In genomic region chr7:129122086-129122750, GRCh38 we compare ENCODE assay signal across 10 cellular contexts. TPM values are rescaled to one million over a fixed set of nuclear protein-coding genes. Genes with fewer than 3 reads are reported as not detected.
DNase-seq lines count a peak whose midpoint lies in the region; ATAC-seq and TF ChIP-seq lines count a peak whose summit lies in the region.
"Had no signal": no experiment of that assay in that cellular context is flagged by ENCODE, and none has a peak within 500 bp of the region (broad histone marks: within the 10 kb centered on the region; RNA-seq: fewer than 3 reads in every experiment).

No MANE protein-coding gene starts in this region.

- POLR2A ChIA-PET in GM10248 (lab: Yijun Ruan, JAX): interaction anchor here (0.7 to 1.0 kb wide), 3 partner anchors 11 to 183 kb away, joined by 3 to 6 read pairs (median 3); no protein-coding TSS in a partner anchor
- POLR2A ChIA-PET in activated CD4-positive, alpha-beta memory T cell treated with anti-CD3 and anti-CD28 coated beads, Interleukin-2, amount 10 ng/mL, durations not matched to agents 7 days and 5 days (lab: Charles Lee): no interaction called here

- TF ChIP-seq POLR2A in lower leg skin (IDR thresholded peaks at IDR 0.05): no peak

- no peak for TF ChIP-seq CTCF in GM10248 (IDR thresholded peaks at IDR 0.05; ENCODE audit: control extremely low read depth, extremely low read depth, low read depth, missing control alignments)
- TF ChIP-seq CTCF in lower leg skin (IDR thresholded peaks at IDR 0.05): no peak

- peaks cover 27% of the 10 kb centered on the region for H3K4me1 Mint-ChIP-seq in activated CD4-positive, alpha-beta memory T cell treated with anti-CD3 and anti-CD28 coated beads, Interleukin-2, amount 10 ng/mL, durations not matched to agents 7 days and 5 days

- ATAC-seq in HG02943 (IDR thresholded peaks at IDR 0.05; ENCODE audit: low read depth, unreplicated experiment): peak; percentile 59

- 70 to 86% methylated on average over 2 of the region's 2 CpGs for WGBS in lower leg skin, 2 donors

- DNase-seq in GM10248 (ENCODE audit: extremely low spot score): peak; percentile 41
- peak; percentile 33 for DNase-seq in GM19238 (ENCODE audit: insufficient read length, low spot score)
- DNase-seq in activated CD4-positive, alpha-beta memory T cell treated with anti-CD3 and anti-CD28 coated beads, Interleukin-2, amount 10 ng/mL, durations not matched to agents 7 days and 5 days: no peak
- DNase-seq in H7: no peak
- DNase-seq in lower leg skin (ENCODE audit: low spot score in 2 of 2): no peak
- no peak for DNase-seq in SKM-1 treated with dmso at 0.1 percent for 144 hours (lab: John Stamatoyannopoulos, UW; ENCODE audit: unreplicated experiment)
- DNase-seq in D341Med (ENCODE audit: low spot score): no peak
- DNase-seq: activated CD4-positive, alpha-beta T cell treated with anti-CD3 and anti-CD28 coated beads for 1 hour; NCI-H526 had no signal

- H3K27me3 Mint-ChIP-seq in activated CD4-positive, alpha-beta memory T cell treated with anti-CD3 and anti-CD28 coated beads, Interleukin-2, amount 10 ng/mL, durations not matched to agents 7 days and 5 days: peaks cover 19% of the 10 kb centered on the region

- H3K36me3 ChIP-seq in H7 (replicated peaks; ENCODE audit: control insufficient read depth, insufficient read depth, low read length): no peaks in the 10 kb centered on the region

- H3K27me3 ChIP-seq in H7 (ENCODE audit: control insufficient read depth, insufficient read depth, low read length): no peaks in the 10 kb centered on the region

- H3K4me3 Mint-ChIP-seq in activated CD4-positive, alpha-beta memory T cell treated with anti-CD3 and anti-CD28 coated beads, Interleukin-2, amount 10 ng/mL, durations not matched to agents 7 days and 5 days: no peak overlapping the region

- H3K36me3 Mint-ChIP-seq in activated CD4-positive, alpha-beta memory T cell treated with anti-CD3 and anti-CD28 coated beads, Interleukin-2, amount 10 ng/mL, durations not matched to agents 7 days and 5 days (ENCODE audit: low read depth): peaks cover 15% of the 10 kb centered on the region

- H3K4me3 ChIP-seq in H7 (ENCODE audit: insufficient read depth, low read depth, low read length) (no peak overlapping the region), lower leg skin (ENCODE audit: low read depth, poor library complexity, severe bottlenecking) (no peak overlapping the region)

- intact Hi-C loops in lower leg skin (cut with DNase I; ENCODE audit: low total_unique reads): no loop called here

- peaks cover 18% of the 10 kb centered on the region for H3K9me3 Mint-ChIP-seq in activated CD4-positive, alpha-beta memory T cell treated with anti-CD3 and anti-CD28 coated beads, Interleukin-2, amount 10 ng/mL, durations not matched to agents 7 days and 5 days

- CTCF ChIA-PET in GM10248 (lab: Yijun Ruan, JAX): interaction anchor here (0.7 to 2.5 kb wide), 5 partner anchors 8 to 41 kb away, joined by 3 to 13 read pairs (median 5); no protein-coding TSS in a partner anchor
- CTCF ChIA-PET in activated CD4-positive, alpha-beta memory T cell treated with anti-CD3 and anti-CD28 coated beads, Interleukin-2, amount 10 ng/mL, durations not matched to agents 7 days and 5 days (lab: Charles Lee): interaction anchor here (0.7 to 1.8 kb wide), 3 partner anchors 8 to 42 kb away, joined by 3 to 5 read pairs (median 3); no protein-coding TSS in a partner anchor

- peak overlapping the region; percentile 36 for H3K27ac Mint-ChIP-seq in activated CD4-positive, alpha-beta memory T cell treated with anti-CD3 and anti-CD28 coated beads, Interleukin-2, amount 10 ng/mL, durations not matched to agents 7 days and 5 days

RNA-seq across cellular contexts. Expression of gene TSPAN33, which starts 22.3 kb away (rescaled TPM):
- total RNA-seq in activated CD4-positive, alpha-beta memory T cell treated with anti-CD3 and anti-CD28 coated beads, Interleukin-2, amount 10 ng/mL, durations not matched to agents 7 days and 5 days: under 1 TPM; 0.48 to 0.86 TPM
- 19.7 and 22.1 TPM in 2 replicates for total RNA-seq in H7 (2014; rRNA removed; shearing (Covaris generic))
- total RNA-seq in lower leg skin: 10 to 100 TPM in 2 of 4 donors, 1 to 10 TPM in 2; 7.4 to 13.4 (median 9.9) TPM

Comparison
In these comparisons a context has a peak if more than half of its experiments do, and no peak if none do; other contexts are left out.
1. DNase-seq: peak in GM10248 (single experiment) and GM19238 (single experiment); none in activated CD4-positive, alpha-beta memory T cell treated with anti-CD3 and anti-CD28 coated beads, Interleukin-2, amount 10 ng/mL, durations not matched to agents 7 days and 5 days (single experiment), H7 (single experiment), lower leg skin (0 of 2), SKM-1 treated with dmso at 0.1 percent for 144 hours (single experiment) and D341Med (single experiment).
2. RNA of gene TSPAN33, which starts 22.3 kb away (total RNA-seq): 19.7 to 22.1 TPM in H7 and 7.4 to 13.4 TPM in lower leg skin; 0.48 to 0.86 TPM in activated CD4-positive, alpha-beta memory T cell treated with anti-CD3 and anti-CD28 coated beads, Interleukin-2, amount 10 ng/mL, durations not matched to agents 7 days and 5 days; every median in the first group is over 4 times any median in the second.